In the genomic region with DNA sequence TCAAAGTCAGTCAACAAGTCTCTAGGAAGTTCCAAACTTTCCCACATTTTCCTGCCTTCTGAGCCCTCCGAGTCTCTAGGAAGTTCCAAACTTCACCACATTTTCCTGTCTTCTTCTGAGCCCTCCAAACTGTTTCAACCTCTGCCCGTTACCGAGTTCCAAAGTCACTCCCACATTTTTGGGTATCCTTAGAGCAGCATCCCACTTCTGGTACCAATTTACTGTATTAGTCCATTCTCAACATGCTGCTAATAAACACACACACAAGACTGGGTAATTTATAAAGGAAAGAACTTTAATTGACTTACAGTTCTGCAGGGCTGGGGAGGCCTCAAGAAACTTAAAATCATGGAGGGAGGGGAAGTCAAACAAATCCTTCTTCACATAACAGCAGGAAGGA, we compare ENCODE assay signal across 27 cellular contexts.
"Had no signal": no experiment of that assay in that cellular context is flagged by ENCODE, and none has a peak within 500 bp of the region (broad histone marks: within the 10 kb centered on the region; RNA-seq: fewer than 3 reads in every experiment).

No MANE protein-coding gene starts in this region.

- H3K4me3 ChIP-seq: stomach, suprapubic skin, testis, thoracic aorta, thyroid gland, tibial artery, tibial nerve, transverse colon, upper lobe of left lung, upper lobe of right lung, uterus, vagina had no signal

- H3K4me1 ChIP-seq: stomach, testis, thyroid gland, tibial artery, tibial nerve, transverse colon, upper lobe of right lung, uterus had no signal

- DNase-seq: stimulated activated CD4-positive, alpha-beta T cell treated with anti-CD3 and anti-CD28 coated beads, Interleukin-2, amount 100 ng/mL, for 48 hours; stimulated activated CD4-positive, alpha-beta T cell treated with anti-CD3 and anti-CD28 coated beads, Interleukin-4, amount 100 ng/mL, for 1 hour; stimulated activated CD4-positive, alpha-beta T cell treated with anti-CD3 and anti-CD28 coated beads, Interleukin-4, amount 100 ng/mL, for 24 hours; stimulated activated CD4-positive, alpha-beta T cell treated with anti-CD3 and anti-CD28 coated beads, Interleukin-4, amount 100 ng/mL, for 4 hours; stimulated activated CD8-positive, alpha-beta memory T cell treated with anti-CD3 and anti-CD28 coated beads, Interleukin-4, amount 100 ng/mL, for 48 hours; stimulated activated naive B cell treated with anti-CD40 and anti-IgM and Interleukin-4, amounts not matched to agents 10 μg/mL and 1 μg/mL and 100 μg/mL, for 72 hours; stimulated activated naive CD4-positive, alpha-beta T cell; stimulated activated naive CD4-positive, alpha-beta T cell treated with Interleukin-2 at 50 U/mL for 16 hours; stimulated activated naive CD8-positive, alpha-beta T cell treated with anti-CD3 and anti-CD28 coated beads, Interleukin-15, amount 100 ng/mL, for 72 hours; stimulated activated naive CD8-positive, alpha-beta T cell treated with anti-CD3 and anti-CD28 coated beads, Interleukin-15, Interleukin-2, amounts not matched to agents 100 U/mL and 50 U/mL, for 24 hours; stomach; substantia nigra; testis; thyroid gland; tibial artery; transverse colon; trophoblast cell; upper lobe of left lung; upper lobe of right lung; uterus had no signal

- H3K9me3 ChIP-seq: suprapubic skin, testis, thyroid gland, tibial artery, uterus, vagina had no signal

- FAIRE-seq: urothelium cell line had no signal

- ATAC-seq: stimulated activated effector memory CD8-positive, alpha-beta T cell treated with anti-CD3 and anti-CD28 coated beads, Interleukin-12 subunit alpha, Interleukin-12 subunit beta, amount 100 ng/mL, for 72 hours; stimulated activated memory B cell treated with anti-CD40 and anti-IgM and Interleukin-4, amounts not matched to agents 10 μg/mL and 1 μg/mL and 100 μg/mL, for 72 hours; stimulated activated naive B cell treated with anti-CD40 and anti-IgM and Interleukin-4, amounts not matched to agents 10 μg/mL and 1 μg/mL and 100 μg/mL, for 72 hours; stimulated activated naive CD8-positive, alpha-beta T cell treated with anti-CD3 and anti-CD28 coated beads, Interleukin-15, amount 100 ng/mL, for 72 hours; stimulated activated naive CD8-positive, alpha-beta T cell treated with anti-CD3 and anti-CD28 coated beads, Interleukin-15, Interleukin-2, amounts not matched to agents 100 U/mL and 50 U/mL, for 24 hours; upper lobe of right lung had no signal

- H3K27me3 ChIP-seq: stomach, suprapubic skin, testis, thyroid gland, tibial artery, tibial nerve, transverse colon, upper lobe of left lung, upper lobe of right lung, uterus, vagina had no signal

- H3K36me3 ChIP-seq: stomach, suprapubic skin, thoracic aorta, thyroid gland, tibial artery, transverse colon, upper lobe of left lung, upper lobe of right lung, uterus, vagina had no signal

- H3K27ac ChIP-seq: stomach, suprapubic skin, testis, thoracic aorta, thyroid gland, tibial artery, tibial nerve, transverse colon, upper lobe of left lung, upper lobe of right lung, uterus, vagina had no signal
